8 cellular contexts compared by ENCODE assay signal in the genomic region with DNA sequence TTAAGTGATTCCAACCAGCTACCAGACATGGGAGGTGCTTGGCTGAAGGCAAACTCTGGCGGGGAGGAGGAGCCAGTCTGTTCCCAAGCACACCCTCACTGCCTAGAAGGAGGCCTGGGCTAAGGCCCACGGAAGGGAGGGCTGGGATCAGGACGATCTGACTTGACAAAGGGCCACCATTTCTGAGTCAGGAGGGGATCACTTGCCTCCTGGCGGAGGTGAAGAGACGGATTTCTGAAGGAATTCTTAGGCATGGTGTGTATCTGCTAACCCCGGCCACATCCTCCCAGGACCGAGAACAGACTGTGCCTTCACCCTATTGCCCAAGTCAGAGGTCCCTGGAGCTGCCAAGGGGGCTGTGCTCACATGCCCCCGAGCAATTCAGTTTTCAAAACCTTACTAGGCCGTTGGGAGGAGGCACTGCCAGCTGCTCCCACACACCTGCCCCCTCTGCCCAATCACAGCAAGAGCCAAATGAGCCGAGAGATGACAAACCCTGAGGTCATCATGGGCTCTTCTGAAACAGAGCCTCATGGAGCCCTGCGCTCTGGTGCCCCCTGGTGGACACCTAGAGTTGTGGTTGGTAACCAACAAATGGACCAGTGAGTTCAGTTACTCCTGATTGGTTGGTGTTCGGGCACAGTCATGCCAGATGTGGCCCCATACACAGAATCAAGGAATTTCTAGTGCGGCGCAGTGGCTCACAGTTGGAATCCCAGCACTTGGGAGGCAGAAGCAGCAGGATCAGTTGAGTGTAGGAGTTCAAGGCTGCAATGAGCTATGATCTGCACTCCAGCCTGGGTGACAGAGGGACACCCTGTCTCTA. TPM values are rescaled to one million over a fixed set of nuclear protein-coding genes. Genes with fewer than 3 reads are reported as not detected.
DNase-seq lines count a peak whose midpoint lies in the region; ATAC-seq and TF ChIP-seq lines count a peak whose summit lies in the region.

No MANE protein-coding gene starts in this region.

- TF ChIP-seq CTCF in lower lobe of right lung (IDR thresholded peaks at IDR 0.05): peak; percentile 97

- peak overlapping the region; percentile 37 for H2AFZ ChIP-seq in ACC112 (ENCODE audit: low read length, unreplicated experiment)

- intact Hi-C loops in lower lobe of right lung (cut with DNase I): no loop called here

- no peaks in the 10 kb centered on the region for H3K36me3 ChIP-seq in ACC112 (ENCODE audit: insufficient read depth, low read length)
- H3K36me3 ChIP-seq in lower lobe of right lung: no peaks in the 10 kb centered on the region

- peak; percentile 21 for TF ChIP-seq POLR2A in GM19193 (IDR thresholded peaks at IDR 0.05; ENCODE audit: extremely low read depth, insufficient read depth, insufficient read length)

- no peaks in the 10 kb centered on the region for H3K9me3 ChIP-seq in lower lobe of right lung

- H3K4me3 ChIP-seq in ACC112 (ENCODE audit: low read depth, low read length): peak overlapping the region; percentile 56
- H3K4me3 ChIP-seq in lower lobe of right lung: peak overlapping the region; percentile 8

- H3K27ac ChIP-seq in ACC112 (ENCODE audit: low read depth, low read length) (peak overlapping the region; percentile 48), lower lobe of right lung (peak overlapping the region; percentile 79)

- H3K27me3 ChIP-seq in ACC112 (ENCODE audit: insufficient read depth, low read length) (peaks cover 18% of the 10 kb centered on the region), lower lobe of right lung (ENCODE audit: low read depth) (peaks cover 6% of the 10 kb centered on the region)

- DNase-seq in dedifferentiated amniotic fluid mesenchymal stem cell (ENCODE audit: extremely low spot score) (peak; percentile 93), lower lobe of right lung (peak; percentile 95), NCI-H1694 treated with DMSO at 0.1 percent for 48 hours (lab: John Stamatoyannopoulos, UW) (no peak)
- peak; percentile 81 for DNase-seq in stimulated activated CD8-positive, alpha-beta memory T cell treated with anti-CD3 and anti-CD28 coated beads, Interleukin-12 subunit alpha, Interleukin-12 subunit beta, amount 100 ng/mL, for 4 hours (ENCODE audit: low read depth)

- ATAC-seq in HG03432 (IDR thresholded peaks at IDR 0.05; ENCODE audit: unreplicated experiment) (peak; percentile 93), lower lobe of right lung (peak; percentile 95 to 98)
- peak; percentile 100 for ATAC-seq in activated CD4-positive, CD25-positive, alpha-beta regulatory T cell treated with anti-CD3 and anti-CD28 coated beads, Interleukin-2, amount 50 U/mL, for 24 hours

- no peaks in the 10 kb centered on the region for H3K79me2 ChIP-seq in ACC112 (ENCODE audit: control insufficient read depth, insufficient read depth, low read length, unreplicated experiment)

- peaks cover 7% of the 10 kb centered on the region for H3K4me1 ChIP-seq in ACC112 (ENCODE audit: control insufficient read depth, insufficient read depth, low read length, unreplicated experiment)
- peaks cover 15% of the 10 kb centered on the region for H3K4me1 ChIP-seq in lower lobe of right lung

RNA-seq across cellular contexts. Expression of a gene that starts 6.5 kb away (rescaled TPM):
- total RNA-seq in lower lobe of right lung: 56.7 TPM
